22 cellular contexts compared by ENCODE assay signal in genomic region chr1:180921891-180922636, GRCh38. TPM values are rescaled to one million over a fixed set of nuclear protein-coding genes. Genes with fewer than 3 reads are reported as not detected.
A peak's percentile ranks its signal among the peaks of the same experiment; 100 is the strongest.
DNase-seq lines count a peak whose midpoint lies in the region; TF ChIP-seq lines count a peak whose summit lies in the region.
"Had no signal": no experiment of that assay in that cellular context is flagged by ENCODE, and none has a peak within 500 bp of the region (broad histone marks: within the 10 kb centered on the region; RNA-seq: fewer than 3 reads in every experiment).

No MANE protein-coding gene starts in this region.

- H3K36me3 Mint-ChIP-seq in endodermal cell (ENCODE audit: low read depth) (no peaks in the 10 kb centered on the region), MCF 10A (ENCODE audit: insufficient read depth, unreplicated experiment) (no peaks in the 10 kb centered on the region)
- H3K36me3 Mint-ChIP-seq: CD14-positive monocyte; IgD-negative memory B cell; stimulated activated effector memory CD8-positive, alpha-beta T cell treated with anti-CD3 and anti-CD28 coated beads, Interleukin-12 subunit alpha, Interleukin-12 subunit beta, amount 100 ng/mL, for 72 hours had no signal

- H2AFZ ChIP-seq in OCI-LY3 (ENCODE audit: low read depth, low read length) (0 out of 2 replicates have a peak overlapping the region, but pooled peaks have one; percentile 9), osteoblast (ENCODE audit: low read length) (no peak overlapping the region)

- no peaks in the 10 kb centered on the region for H4K20me1 ChIP-seq in OCI-LY3 (ENCODE audit: insufficient read depth, low read length)
- peaks cover 14% of the 10 kb centered on the region for H4K20me1 ChIP-seq in osteoblast (ENCODE audit: insufficient read depth, low read length)

- H3K27me3 Mint-ChIP-seq in endodermal cell (ENCODE audit: insufficient read depth): no peaks in the 10 kb centered on the region
- no peaks in the 10 kb centered on the region for H3K27me3 Mint-ChIP-seq in MCF 10A (ENCODE audit: insufficient read depth, unreplicated experiment)

- peaks cover 54% of the 10 kb centered on the region for H3K4me1 Mint-ChIP-seq in endodermal cell
- peaks cover 9% of the 10 kb centered on the region for H3K4me1 Mint-ChIP-seq in MCF 10A (ENCODE audit: insufficient read depth, unreplicated experiment)
- H3K4me1 Mint-ChIP-seq: IgD-negative memory B cell; stimulated activated effector memory CD8-positive, alpha-beta T cell treated with anti-CD3 and anti-CD28 coated beads, Interleukin-12 subunit alpha, Interleukin-12 subunit beta, amount 100 ng/mL, for 72 hours had no signal

- H3K9me3 ChIP-seq in OCI-LY3 (ENCODE audit: insufficient read depth, low read length): no peaks in the 10 kb centered on the region
- no peaks in the 10 kb centered on the region for H3K9me3 ChIP-seq in endodermal cell (ENCODE audit: control insufficient read depth, low read length)
- H3K9me3 ChIP-seq in osteoblast (ENCODE audit: low read depth, low read length): no peaks in the 10 kb centered on the region
- no peaks in the 10 kb centered on the region for H3K9me3 ChIP-seq in HAP-1
- H3K9me3 ChIP-seq: ascending aorta, left lung had no signal

- H3K4me1 ChIP-seq in OCI-LY3 (ENCODE audit: low read length) (peaks cover 90% of the 10 kb centered on the region), endodermal cell (ENCODE audit: control insufficient read depth, insufficient read depth, low read length) (peaks cover 31% of the 10 kb centered on the region), osteoblast (ENCODE audit: insufficient read depth, low read length) (no peaks in the 10 kb centered on the region), HAP-1 (peaks cover 24% of the 10 kb centered on the region)
- H3K4me1 ChIP-seq: left lung had no signal

- H3K27ac Mint-ChIP-seq in endodermal cell (peak overlapping the region; percentile 98), MCF 10A (ENCODE audit: low read depth, unreplicated experiment) (no peak overlapping the region)
- H3K27ac Mint-ChIP-seq: activated T-cell treated with anti-CD3 and anti-CD28 coated beads, Interleukin-2, amount 50 U/mL, for 72 hours; CD14-positive monocyte; stimulated activated effector memory CD8-positive, alpha-beta T cell treated with anti-CD3 and anti-CD28 coated beads, Interleukin-12 subunit alpha, Interleukin-12 subunit beta, amount 100 ng/mL, for 72 hours had no signal

- H3K4me3 ChIP-seq in GM12865 (ENCODE audit: low read depth, low read length) (no peak overlapping the region), OCI-LY3 (ENCODE audit: low read length) (peak overlapping the region; percentile 45), endodermal cell (ENCODE audit: low read length) (no peak overlapping the region), osteoblast (ENCODE audit: insufficient read depth, low read length) (no peak overlapping the region), HAP-1 (no peak overlapping the region)
- H3K4me3 ChIP-seq: ascending aorta, left lung had no signal

- H3K4me2 ChIP-seq in OCI-LY3 (ENCODE audit: low read length) (peak overlapping the region; percentile 81), osteoblast (ENCODE audit: insufficient read depth, low read length) (no peak overlapping the region)

- H3K79me2 ChIP-seq in OCI-LY3 (ENCODE audit: low read length) (no peaks in the 10 kb centered on the region), osteoblast (ENCODE audit: insufficient read depth, low read length) (no peaks in the 10 kb centered on the region)

- H3K9me3 Mint-ChIP-seq in endodermal cell: no peaks in the 10 kb centered on the region
- no peaks in the 10 kb centered on the region for H3K9me3 Mint-ChIP-seq in MCF 10A (ENCODE audit: unreplicated experiment)
- H3K9me3 Mint-ChIP-seq: activated T-cell treated with anti-CD3 and anti-CD28 coated beads, Interleukin-2, amount 50 U/mL, for 72 hours; effector memory CD8-positive, alpha-beta T cell; stimulated activated effector memory CD8-positive, alpha-beta T cell treated with anti-CD3 and anti-CD28 coated beads, Interleukin-12 subunit alpha, Interleukin-12 subunit beta, amount 100 ng/mL, for 72 hours had no signal

- CTCF ChIA-PET in MCF 10A (lab: Yijun Ruan, JAX): interaction anchor here (2.4 kb wide), 1 partner anchor 40 kb away, joined by 7 read pairs; no protein-coding TSS in a partner anchor

- TF ChIP-seq CTCF in GM12865 (IDR thresholded peaks at IDR 0.05; ENCODE audit: insufficient read depth, low read depth, low read length, missing control alignments) (no peak), OCI-LY3 (IDR thresholded peaks at IDR 0.05; ENCODE audit: low read depth, low read length) (no peak), endodermal cell (conservative IDR thresholded peaks at IDR 0.05) (no peak), osteoblast (IDR thresholded peaks at IDR 0.05; ENCODE audit: extremely low read depth, low read depth, low read length) (no peak), MCF 10A (IDR thresholded peaks at IDR 0.05; ENCODE audit: unreplicated experiment) (no peak)

- H3K4me3 Mint-ChIP-seq in endodermal cell (no peak overlapping the region), MCF 10A (ENCODE audit: unreplicated experiment) (no peak overlapping the region)
- H3K4me3 Mint-ChIP-seq: activated T-cell treated with anti-CD3 and anti-CD28 coated beads, Interleukin-2, amount 50 U/mL, for 72 hours; CD14-positive monocyte; effector memory CD8-positive, alpha-beta T cell; stimulated activated effector memory CD8-positive, alpha-beta T cell treated with anti-CD3 and anti-CD28 coated beads, Interleukin-12 subunit alpha, Interleukin-12 subunit beta, amount 100 ng/mL, for 72 hours had no signal

- intact Hi-C loops in MCF 10A (cut with micrococcal nuclease): no loop called here

- H3K36me3 ChIP-seq in OCI-LY3 (replicated peaks; ENCODE audit: low read depth, low read length) (no peaks in the 10 kb centered on the region), endodermal cell (ENCODE audit: control insufficient read depth, insufficient read depth, low read length) (no peaks in the 10 kb centered on the region), osteoblast (ENCODE audit: insufficient read depth, low read length) (peaks cover 14% of the 10 kb centered on the region), HAP-1 (replicated peaks) (no peaks in the 10 kb centered on the region)
- H3K36me3 ChIP-seq: left lung had no signal

- in situ Hi-C loops in HAP-1 (cut with MboI; ENCODE audit: low sequenced_read_pairs): no loop called here

- H3K9ac ChIP-seq in OCI-LY3 (ENCODE audit: low read length) (peak overlapping the region; percentile 74), endodermal cell (ENCODE audit: extremely low read depth, low read length, poor library complexity, severe bottlenecking) (peak overlapping the region; percentile 2)

- WGBS in endodermal cell (ENCODE audit: insufficient coverage in 1 of 2, insufficient read length in 1 of 2), 2 experiments: 79 to 90% methylated on average over 15 to 21 of the region's 21 CpGs

- POLR2A ChIA-PET in MCF 10A (lab: Yijun Ruan, JAX): no interaction called here

- H3K27me3 ChIP-seq in OCI-LY3 (ENCODE audit: low read depth, low read length) (no peaks in the 10 kb centered on the region), endodermal cell (ENCODE audit: control insufficient read depth, insufficient read depth, low read length, poor library complexity, severe bottlenecking) (no peaks in the 10 kb centered on the region), osteoblast (ENCODE audit: insufficient read depth, low read length) (no peaks in the 10 kb centered on the region), HAP-1 (ENCODE audit: low read depth) (no peaks in the 10 kb centered on the region)
- H3K27me3 ChIP-seq: ascending aorta, left lung had no signal

- peak; percentile 16 for DNase-seq in GM12865 (ENCODE audit: low read depth)
- no peak for DNase-seq in endodermal cell
- peak; percentile 51 for DNase-seq in osteoblast (ENCODE audit: insufficient read length, low spot score, missing footprints)
- no peak for DNase-seq in HAP-1 (ENCODE audit: low spot score in 2 of 2)
- DNase-seq in SKM-1 treated with dmso at 0.1 percent for 144 hours (lab: John Stamatoyannopoulos, UW; ENCODE audit: unreplicated experiment): no peak
- DNase-seq in MCF 10A (ENCODE audit: unreplicated experiment): no peak
- DNase-seq in NCI-H446 (lab: John Stamatoyannopoulos, UW): no peak
- DNase-seq: activated CD4-positive, alpha-beta T cell treated with anti-CD3 and anti-CD28 coated beads, Interleukin-2, amount 50 U/mL, for 4 hours; activated CD4-positive, CD25-positive, alpha-beta regulatory T cell; activated T-cell treated with anti-CD3 and anti-CD28 coated beads, Interleukin-2, amount 50 U/mL, for 72 hours; caudate nucleus; DMS79; effector memory CD8-positive, alpha-beta T cell; H7; NCI-H1048; RPMI8226 had no signal

- BruUV-seq in MCF 10A (replicated peaks; lab: Mats Ljungman, UMichigan): no TSS peak

- H3K27ac ChIP-seq in OCI-LY3 (ENCODE audit: low read length): peak overlapping the region; percentile 75
- no peak overlapping the region for H3K27ac ChIP-seq in endodermal cell (ENCODE audit: low read depth, low read length)
- H3K27ac ChIP-seq in osteoblast (ENCODE audit: low read depth, low read length): no peak overlapping the region
- H3K27ac ChIP-seq: ascending aorta, left lung had no signal

RNA-seq across cellular contexts. Expression of gene KIAA1614, which starts 9.4 kb away (rescaled TPM):
- total RNA-seq in endodermal cell (1 to 10 TPM; 3.3 to 5.8 TPM), osteoblast (11.8 and 12.7 TPM in 2 replicates), MCF 10A (2022) (0.66 and 1.1 TPM in 2 replicates)
- 1.2 TPM for polyA plus RNA-seq in endodermal cell (2013, experiment 1 of 2)
- 1.3 TPM for polyA plus RNA-seq in endodermal cell (2013, experiment 2 of 2)
- polyA plus RNA-seq: CD14-positive monocyte, IgD-negative memory B cell had no signal

Comparison
In these comparisons a context has a peak if more than half of its experiments do, and no peak if none do; other contexts are left out.
1. DNase-seq: peak in GM12865 (single experiment) and osteoblast (single experiment); none in endodermal cell (single experiment), HAP-1 (0 of 2), SKM-1 treated with dmso at 0.1 percent for 144 hours (single experiment), MCF 10A (single experiment) and NCI-H446 (0 of 2).